1 cellular context compared by ENCODE assay signal in the genomic region with DNA sequence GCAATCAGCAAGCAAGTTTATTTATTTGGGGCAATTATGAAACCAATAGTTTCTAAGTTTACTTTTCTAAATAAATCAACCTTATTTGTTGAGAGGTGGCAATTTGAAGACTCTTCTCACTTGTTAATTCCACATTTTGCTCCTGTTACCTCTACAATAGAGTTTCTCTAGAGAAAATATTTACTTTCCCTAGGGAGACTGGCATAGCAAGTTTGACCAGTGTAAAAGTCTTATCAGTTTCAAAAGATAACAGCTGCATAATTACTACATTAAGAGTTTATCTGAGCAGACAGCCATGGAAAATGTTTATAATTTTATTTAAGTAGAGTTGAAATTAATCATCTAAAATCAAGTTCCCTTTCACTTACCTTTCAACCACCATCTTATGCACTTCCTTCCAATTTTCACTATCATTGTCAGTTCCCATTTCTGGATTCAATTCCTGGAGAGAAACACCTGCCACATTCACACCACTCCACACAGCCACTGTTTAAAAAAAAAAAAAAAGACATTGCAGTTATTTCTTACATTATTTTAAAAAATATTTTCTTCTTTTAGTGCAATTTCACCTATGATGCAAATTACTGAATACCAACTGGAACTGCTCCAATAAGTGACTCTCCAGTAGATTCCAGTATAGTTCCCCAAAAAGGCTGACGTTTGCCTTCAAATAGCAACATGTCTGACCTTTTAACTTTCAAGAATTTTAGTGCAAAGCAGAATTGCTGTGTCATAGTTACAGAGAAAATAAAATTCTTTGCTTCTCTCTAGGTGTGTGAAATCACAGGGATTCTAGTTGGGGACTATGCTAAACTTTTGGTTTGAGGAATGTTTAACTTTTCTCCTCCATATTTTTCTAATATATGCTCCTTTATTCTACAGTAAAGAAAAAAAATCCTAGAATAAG.
TF ChIP-seq lines count a peak whose summit lies in the region.

No MANE protein-coding gene starts in this region.

TF ChIP-seq in HEK293, 187 proteins besides CTCF, POLR2A, EP300 and RAD21:
- TF ChIP-seq ZNF274 (IDR thresholded peaks at IDR 0.05; ENCODE audit: low read length) (no peak), ZNF274 (tag by site-specific recombination; IDR thresholded peaks at IDR 0.05; ENCODE audit: borderline replicate concordance) (no peak), ZNF391 (tag by site-specific recombination; IDR thresholded peaks at IDR 0.05; ENCODE audit: borderline replicate concordance, low read depth) (no peak), ZNF433 (tag by site-specific recombination; IDR thresholded peaks at IDR 0.05; ENCODE audit: low read depth) (no peak), PRDM1 (tag by site-specific recombination; IDR thresholded peaks at IDR 0.05) (peak; percentile 76; the same call in 1 of the 2 replicates), ZNF660 (tag by site-specific recombination; IDR thresholded peaks at IDR 0.05) (no peak)
- TF ChIP-seq, protein P1, sequence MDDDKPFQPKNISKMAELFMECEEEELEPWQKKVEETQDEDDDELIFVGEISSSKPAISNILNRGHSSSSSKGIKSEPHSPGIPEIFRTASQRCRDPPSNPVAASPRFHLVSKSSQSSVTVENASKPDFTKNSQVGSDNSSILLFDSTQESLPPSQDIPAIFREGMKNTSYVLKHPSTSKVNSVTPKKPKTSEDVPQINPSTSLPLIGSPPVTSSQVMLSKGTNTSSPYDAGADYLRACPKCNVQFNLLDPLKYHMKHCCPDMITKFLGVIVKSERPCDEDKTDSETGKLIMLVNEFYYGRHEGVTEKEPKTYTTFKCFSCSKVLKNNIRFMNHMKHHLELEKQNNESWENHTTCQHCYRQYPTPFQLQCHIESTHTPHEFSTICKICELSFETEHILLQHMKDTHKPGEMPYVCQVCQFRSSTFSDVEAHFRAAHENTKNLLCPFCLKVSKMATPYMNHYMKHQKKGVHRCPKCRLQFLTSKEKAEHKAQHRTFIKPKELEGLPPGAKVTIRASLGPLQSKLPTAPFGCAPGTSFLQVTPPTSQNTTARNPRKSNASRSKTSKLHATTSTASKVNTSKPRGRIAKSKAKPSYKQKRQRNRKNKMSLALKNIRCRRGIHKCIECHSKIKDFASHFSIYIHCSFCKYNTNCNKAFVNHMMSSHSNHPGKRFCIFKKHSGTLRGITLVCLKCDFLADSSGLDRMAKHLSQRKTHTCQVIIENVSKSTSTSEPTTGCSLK (tag by site-specific recombination; IDR thresholded peaks at IDR 0.05), result no peak
- TF ChIP-seq, protein P2, sequence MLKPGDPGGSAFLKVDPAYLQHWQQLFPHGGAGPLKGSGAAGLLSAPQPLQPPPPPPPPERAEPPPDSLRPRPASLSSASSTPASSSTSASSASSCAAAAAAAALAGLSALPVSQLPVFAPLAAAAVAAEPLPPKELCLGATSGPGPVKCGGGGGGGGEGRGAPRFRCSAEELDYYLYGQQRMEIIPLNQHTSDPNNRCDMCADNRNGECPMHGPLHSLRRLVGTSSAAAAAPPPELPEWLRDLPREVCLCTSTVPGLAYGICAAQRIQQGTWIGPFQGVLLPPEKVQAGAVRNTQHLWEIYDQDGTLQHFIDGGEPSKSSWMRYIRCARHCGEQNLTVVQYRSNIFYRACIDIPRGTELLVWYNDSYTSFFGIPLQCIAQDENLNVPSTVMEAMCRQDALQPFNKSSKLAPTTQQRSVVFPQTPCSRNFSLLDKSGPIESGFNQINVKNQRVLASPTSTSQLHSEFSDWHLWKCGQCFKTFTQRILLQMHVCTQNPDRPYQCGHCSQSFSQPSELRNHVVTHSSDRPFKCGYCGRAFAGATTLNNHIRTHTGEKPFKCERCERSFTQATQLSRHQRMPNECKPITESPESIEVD (tag by site-specific recombination; IDR thresholded peaks at IDR 0.05), result 0 out of 2 replicates have a peak, but pooled peaks have one; percentile 10
- TF ChIP-seq, protein P3, sequence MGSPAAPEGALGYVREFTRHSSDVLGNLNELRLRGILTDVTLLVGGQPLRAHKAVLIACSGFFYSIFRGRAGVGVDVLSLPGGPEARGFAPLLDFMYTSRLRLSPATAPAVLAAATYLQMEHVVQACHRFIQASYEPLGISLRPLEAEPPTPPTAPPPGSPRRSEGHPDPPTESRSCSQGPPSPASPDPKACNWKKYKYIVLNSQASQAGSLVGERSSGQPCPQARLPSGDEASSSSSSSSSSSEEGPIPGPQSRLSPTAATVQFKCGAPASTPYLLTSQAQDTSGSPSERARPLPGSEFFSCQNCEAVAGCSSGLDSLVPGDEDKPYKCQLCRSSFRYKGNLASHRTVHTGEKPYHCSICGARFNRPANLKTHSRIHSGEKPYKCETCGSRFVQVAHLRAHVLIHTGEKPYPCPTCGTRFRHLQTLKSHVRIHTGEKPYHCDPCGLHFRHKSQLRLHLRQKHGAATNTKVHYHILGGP (tag by site-specific recombination; IDR thresholded peaks at IDR 0.05), result no peak
